ENCODE assay signal across 8 cellular contexts in genomic region chrX:121047461-121048419, GRCh38. TPM values are rescaled to one million over a fixed set of nuclear protein-coding genes. Genes with fewer than 3 reads are reported as not detected.
A peak's percentile ranks its signal among the peaks of the same experiment; 100 is the strongest.
DNase-seq lines count a peak whose midpoint lies in the region; ATAC-seq and TF ChIP-seq lines count a peak whose summit lies in the region.
"Not testable (repeated sequence)": the region's sequence is repeated elsewhere in the genome, so short reads cannot be mapped to it uniquely, and the experiment has no call there.

TSS of gene GLUD2 (plus strand) at chrX:121047610. CDS start at chrX:121047685, 75 bp downstream.

- not testable (repeated sequence) for H3K27ac Mint-ChIP-seq in CD4-positive, CD25-positive, alpha-beta regulatory T cell; natural killer cell; stimulated activated naive B cell treated with anti-CD40 and anti-IgM and Interleukin-4, amounts not matched to agents 10 μg/mL and 1 μg/mL and 100 μg/mL, for 72 hours

- not testable (repeated sequence) for H3K27me3 Mint-ChIP-seq in CD4-positive, CD25-positive, alpha-beta regulatory T cell
- peaks cover 7 to 24% of the 10 kb centered on the region in 2 donors for H3K27me3 Mint-ChIP-seq in natural killer cell (ENCODE audit: low read depth in 2 of 2)
- peaks cover 18 to 20% of the 10 kb centered on the region in 2 donors for H3K27me3 Mint-ChIP-seq in stimulated activated naive B cell treated with anti-CD40 and anti-IgM and Interleukin-4, amounts not matched to agents 10 μg/mL and 1 μg/mL and 100 μg/mL, for 72 hours

- 23 to 45% methylated on average over 53 to 76 of the region's 77 CpGs for WGBS in esophagus, 2 donors

- H3K4me1 Mint-ChIP-seq in CD4-positive, CD25-positive, alpha-beta regulatory T cell; natural killer cell; stimulated activated naive B cell treated with anti-CD40 and anti-IgM and Interleukin-4, amounts not matched to agents 10 μg/mL and 1 μg/mL and 100 μg/mL, for 72 hours: not testable (repeated sequence)

- TF ChIP-seq CTCF in GM20000 (IDR thresholded peaks at IDR 0.05; ENCODE audit: extremely low read depth, missing control alignments) = peak; percentile 39
- TF ChIP-seq CTCF in natural killer cell (IDR thresholded peaks at IDR 0.05) = not testable (repeated sequence)

- not testable (repeated sequence) for DNase-seq in CD4-positive, CD25-positive, alpha-beta regulatory T cell; natural killer cell; stimulated activated naive B cell treated with anti-CD40 and anti-IgM and Interleukin-4, amounts not matched to agents 10 μg/mL and 1 μg/mL and 100 μg/mL, for 72 hours
- peak; percentile 52 for DNase-seq in GM20000 (ENCODE audit: low spot score)
- DNase-seq in NCI-H69 (lab: John Stamatoyannopoulos, UW) = peak; percentile 48
- peak; percentile 48 for DNase-seq in adipocyte (ENCODE audit: low read depth)

- peak; percentile 34 to 37 for ATAC-seq in CD4-positive, CD25-positive, alpha-beta regulatory T cell (ENCODE audit: low read depth in 2 of 2)
- ATAC-seq in natural killer cell = peak in 2 of 3 donors; percentile 45 to 83
- peak; percentile 48 to 67 for ATAC-seq in stimulated activated naive B cell treated with anti-CD40 and anti-IgM and Interleukin-4, amounts not matched to agents 10 μg/mL and 1 μg/mL and 100 μg/mL, for 72 hours (replicated peaks)

- not testable (repeated sequence) for H3K4me3 ChIP-seq in CD4-positive, CD25-positive, alpha-beta regulatory T cell (ENCODE audit: low read depth, low read length)
- H3K4me3 ChIP-seq in adipocyte (ENCODE audit: low read length) = peak within 1 kb of the TSS; percentile 76
- peak within 1 kb of the TSS; percentile 34 to 53 for H3K4me3 ChIP-seq in esophagus (ENCODE audit: low read depth in 1 of 2, low read length in 2 of 2)
- peak within 1 kb of the TSS; percentile 13 for H3K4me3 ChIP-seq in iPS-15b (ENCODE audit: low read depth, low read length)

- intact Hi-C loops in natural killer cell (cut with micrococcal nuclease) = not testable (repeated sequence)

- not testable (repeated sequence) for H3K9me3 Mint-ChIP-seq in CD4-positive, CD25-positive, alpha-beta regulatory T cell; natural killer cell; stimulated activated naive B cell treated with anti-CD40 and anti-IgM and Interleukin-4, amounts not matched to agents 10 μg/mL and 1 μg/mL and 100 μg/mL, for 72 hours

- H3K9ac ChIP-seq in adipocyte (ENCODE audit: low read length) = peak within 1 kb of the TSS; percentile 66
- H3K9ac ChIP-seq in iPS-15b (ENCODE audit: low read depth, low read length) = not testable (repeated sequence)

- H3K27ac ChIP-seq in CD4-positive, CD25-positive, alpha-beta regulatory T cell (ENCODE audit: insufficient read depth, low read length, poor library complexity, severe bottlenecking); esophagus (ENCODE audit: low read depth in 2 of 2, low read length in 1 of 2): not testable (repeated sequence)

- not testable (repeated sequence) for H3K36me3 Mint-ChIP-seq in CD4-positive, CD25-positive, alpha-beta regulatory T cell; natural killer cell; stimulated activated naive B cell treated with anti-CD40 and anti-IgM and Interleukin-4, amounts not matched to agents 10 μg/mL and 1 μg/mL and 100 μg/mL, for 72 hours

- not testable (repeated sequence) for H3K36me3 ChIP-seq in CD4-positive, CD25-positive, alpha-beta regulatory T cell (ENCODE audit: control insufficient read depth, insufficient read depth, low read length); adipocyte (ENCODE audit: control insufficient read depth, insufficient read depth, low read length, severe bottlenecking); esophagus (ENCODE audit: control insufficient read depth in 2 of 2, insufficient read depth in 2 of 2, low read length in 1 of 2); iPS-15b (ENCODE audit: control insufficient read depth, insufficient read depth, low read length)

- not testable (repeated sequence) for H3K9me3 ChIP-seq in CD4-positive, CD25-positive, alpha-beta regulatory T cell (ENCODE audit: control insufficient read depth in 2 of 2, low read length in 2 of 2); adipocyte (ENCODE audit: control insufficient read depth, low read length); esophagus (ENCODE audit: control insufficient read depth in 2 of 2, insufficient read depth in 1 of 2, low read depth in 1 of 2, low read length in 1 of 2); iPS-15b (ENCODE audit: control insufficient read depth, insufficient read depth, low read length)

- H3K27me3 ChIP-seq in CD4-positive, CD25-positive, alpha-beta regulatory T cell (ENCODE audit: control insufficient read depth, insufficient read depth, low read length); adipocyte (replicated peaks; ENCODE audit: control insufficient read depth, insufficient read depth, low read length); esophagus (ENCODE audit: control insufficient read depth in 1 of 2, insufficient read depth in 2 of 2, low read length in 2 of 2): not testable (repeated sequence)
- H3K27me3 ChIP-seq in iPS-15b (ENCODE audit: control insufficient read depth, insufficient read depth, low read length) = peaks cover 25% of the 10 kb centered on the region

- H3K4me3 Mint-ChIP-seq in CD4-positive, CD25-positive, alpha-beta regulatory T cell; natural killer cell; stimulated activated naive B cell treated with anti-CD40 and anti-IgM and Interleukin-4, amounts not matched to agents 10 μg/mL and 1 μg/mL and 100 μg/mL, for 72 hours: not testable (repeated sequence)

- not testable (repeated sequence) for H3K4me1 ChIP-seq in CD4-positive, CD25-positive, alpha-beta regulatory T cell (ENCODE audit: control insufficient read depth, insufficient read depth, low read length, poor library complexity, severe bottlenecking); adipocyte (ENCODE audit: control insufficient read depth, insufficient read depth, low read length); esophagus (ENCODE audit: control insufficient read depth in 2 of 2, insufficient read depth in 2 of 2, low read length in 1 of 2); iPS-15b (ENCODE audit: control insufficient read depth, insufficient read depth, low read length)

RNA-seq across cellular contexts. Expression of gene GLUD2, which starts in this region (rescaled TPM):
- 0.32 TPM for total RNA-seq in CD4-positive, CD25-positive, alpha-beta regulatory T cell
- polyA plus RNA-seq in CD4-positive, CD25-positive, alpha-beta regulatory T cell = 1 to 10 TPM in 1 of 4 donors, under 1 TPM in 3; 0.43 to 1.1 (median 0.51) TPM
- polyA plus RNA-seq in esophagus = under 1 TPM; 0.06 to 0.52 TPM
- under 1 TPM in 1 of 3 donors, not detected in 2; 0.16 TPM for total RNA-seq in natural killer cell

Comparison
In these comparisons a context has a peak if more than half of its experiments do, and no peak if none do; other contexts are left out.
1. Peak in ATAC-seq in natural killer cell; RNA of the gene not detected or under 1 TPM.